11 cellular contexts compared by ENCODE assay signal in the genomic region with DNA sequence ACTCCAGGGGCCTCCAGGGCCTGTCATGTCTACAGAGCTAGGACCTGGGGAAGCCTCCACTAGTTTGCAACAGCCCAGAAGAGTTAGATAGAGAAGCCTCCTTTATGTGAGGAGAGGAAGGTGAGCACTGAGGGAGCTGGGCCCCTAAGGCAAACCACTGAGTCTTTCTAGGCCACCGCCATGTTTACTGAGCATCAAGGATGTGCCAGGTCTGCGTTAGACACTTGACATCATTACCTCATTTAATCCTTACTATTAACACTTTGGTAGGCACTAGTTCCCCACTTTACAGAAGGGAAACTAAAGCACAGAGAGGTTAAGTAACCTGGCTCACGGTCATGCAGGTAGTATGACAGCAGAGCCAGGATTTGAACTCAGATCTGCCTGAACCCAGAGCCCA. TPM values are rescaled to one million over a fixed set of nuclear protein-coding genes. Genes with fewer than 3 reads are reported as not detected.
DNase-seq lines count a peak whose midpoint lies in the region; ATAC-seq and TF ChIP-seq lines count a peak whose summit lies in the region.
"Had no signal": no experiment of that assay in that cellular context is flagged by ENCODE, and none has a peak within 500 bp of the region (broad histone marks: within the 10 kb centered on the region; RNA-seq: fewer than 3 reads in every experiment).

No MANE protein-coding gene starts in this region.

- peaks cover 33% of the 10 kb centered on the region for H3K79me1 ChIP-seq in mesendoderm (ENCODE audit: low read length)

- H3K4me1 Mint-ChIP-seq in activated T-cell treated with anti-CD3 and anti-CD28 coated beads, Interleukin-2, amount 50 U/mL, for 72 hours (ENCODE audit: low read depth), result peaks cover 89% of the 10 kb centered on the region
- H3K4me1 Mint-ChIP-seq in activated T-helper 17 cell treated with anti-CD3 and anti-CD28 coated beads, Interleukin-2, amount 50 U/mL, for 72 hours, result peaks cover 39% of the 10 kb centered on the region

- H3K36me3 ChIP-seq in mesendoderm (ENCODE audit: control insufficient read depth, insufficient read depth, low read length), result no peaks in the 10 kb centered on the region
- H3K36me3 ChIP-seq in thoracic aorta, result peaks cover 8% of the 10 kb centered on the region

- no peak overlapping the region for H2AK5ac ChIP-seq in mesendoderm (ENCODE audit: low read length)

- H3K9me3 ChIP-seq in thoracic aorta, result no peaks in the 10 kb centered on the region

- peak overlapping the region; percentile 8 to 49 for H3K4me3 Mint-ChIP-seq in activated T-cell treated with anti-CD3 and anti-CD28 coated beads, Interleukin-2, amount 50 U/mL, for 72 hours
- H3K4me3 Mint-ChIP-seq in activated T-helper 17 cell treated with anti-CD3 and anti-CD28 coated beads, Interleukin-2, amount 50 U/mL, for 72 hours, result peak overlapping the region; percentile 25

- H3K4me2 ChIP-seq in mesendoderm (ENCODE audit: low read length), result no peak overlapping the region

- no peak overlapping the region for H3K4ac ChIP-seq in mesendoderm (ENCODE audit: low read depth, low read length)

- H3K27me3 ChIP-seq in mesendoderm (ENCODE audit: insufficient read depth, low read length, poor library complexity), result no peaks in the 10 kb centered on the region
- H3K27me3 ChIP-seq in thoracic aorta (replicated peaks; ENCODE audit: insufficient read depth), result no peaks in the 10 kb centered on the region

- H3K4me3 ChIP-seq in mesendoderm (ENCODE audit: low read length) (no peak overlapping the region), thoracic aorta (peak overlapping the region; percentile 38)

- H3K27ac Mint-ChIP-seq in activated T-cell treated with anti-CD3 and anti-CD28 coated beads, Interleukin-2, amount 50 U/mL, for 72 hours, result no peak overlapping the region
- peak overlapping the region; percentile 71 for H3K27ac Mint-ChIP-seq in activated T-helper 17 cell treated with anti-CD3 and anti-CD28 coated beads, Interleukin-2, amount 50 U/mL, for 72 hours

- no peak overlapping the region for H4K8ac ChIP-seq in mesendoderm (ENCODE audit: low read depth, low read length)

- no peak overlapping the region for H3K56ac ChIP-seq in mesendoderm (ENCODE audit: low read length)

- peak overlapping the region; percentile 69 for H3K23ac ChIP-seq in mesendoderm (ENCODE audit: low read length)

- H3K9me3 Mint-ChIP-seq in activated T-cell treated with anti-CD3 and anti-CD28 coated beads, Interleukin-2, amount 50 U/mL, for 72 hours, result no peaks in the 10 kb centered on the region
- H3K9me3 Mint-ChIP-seq in activated T-helper 17 cell treated with anti-CD3 and anti-CD28 coated beads, Interleukin-2, amount 50 U/mL, for 72 hours, result no peaks in the 10 kb centered on the region
- H3K9me3 Mint-ChIP-seq: activated naive CD4-positive, alpha-beta T cell treated with anti-CD3 and anti-CD28 coated beads, Interleukin-2, amount 50 U/mL, for 72 hours had no signal

- peaks cover 22% of the 10 kb centered on the region for H3K4me1 ChIP-seq in mesendoderm (ENCODE audit: control insufficient read depth, low read depth, low read length)
- H3K4me1 ChIP-seq in thoracic aorta (ENCODE audit: control insufficient read depth in 1 of 2, low read depth in 2 of 2), result peaks cover 92 to 100% of the 10 kb centered on the region in 2 donors

- H3K27ac ChIP-seq in mesendoderm (ENCODE audit: low read depth, low read length), result no peak overlapping the region
- peak overlapping the region; percentile 39 to 51 for H3K27ac ChIP-seq in thoracic aorta

- H3K27me3 Mint-ChIP-seq in activated T-cell treated with anti-CD3 and anti-CD28 coated beads, Interleukin-2, amount 50 U/mL, for 72 hours (ENCODE audit: low read depth), result no peaks in the 10 kb centered on the region
- H3K27me3 Mint-ChIP-seq in activated T-helper 17 cell treated with anti-CD3 and anti-CD28 coated beads, Interleukin-2, amount 50 U/mL, for 72 hours, result no peaks in the 10 kb centered on the region

- H4K5ac ChIP-seq in mesendoderm (ENCODE audit: low read length), result no peak overlapping the region

- H2BK5ac ChIP-seq in mesendoderm (ENCODE audit: low read length), result no peak overlapping the region

- H2BK15ac ChIP-seq in mesendoderm (replicated peaks; ENCODE audit: low read depth), result no peak overlapping the region

- peaks cover 62% of the 10 kb centered on the region for H3K79me2 ChIP-seq in mesendoderm (ENCODE audit: control insufficient read depth, insufficient read depth, low read length)

- H3K36me3 Mint-ChIP-seq in activated T-cell treated with anti-CD3 and anti-CD28 coated beads, Interleukin-2, amount 50 U/mL, for 72 hours (ENCODE audit: insufficient read depth in 2 of 2), result no peaks in the 10 kb centered on the region
- H3K36me3 Mint-ChIP-seq in activated T-helper 17 cell treated with anti-CD3 and anti-CD28 coated beads, Interleukin-2, amount 50 U/mL, for 72 hours (ENCODE audit: low read depth), result peaks cover 20% of the 10 kb centered on the region
- H3K36me3 Mint-ChIP-seq: activated naive CD4-positive, alpha-beta T cell treated with anti-CD3 and anti-CD28 coated beads, Interleukin-2, amount 50 U/mL, for 72 hours had no signal

- H3K9ac ChIP-seq in mesendoderm (ENCODE audit: low read length), result no peak overlapping the region

- H2BK120ac ChIP-seq in mesendoderm (ENCODE audit: low read depth, low read length), result no peak overlapping the region

- no peak for DNase-seq in activated T-cell treated with anti-CD3 and anti-CD28 coated beads, Interleukin-2, amount 50 U/mL, for 72 hours
- DNase-seq in activated T-cell treated with anti-CD3 and anti-CD28 coated beads, Interleukin-2, amount 50 U/mL, for 1 hour, result no peak
- no peak for DNase-seq in mesendoderm
- no peak for DNase-seq in thoracic aorta (ENCODE audit: low spot score)
- no peak for DNase-seq in NCI-H524 treated with DMSO at 0.1 percent for 48 hours (lab: John Stamatoyannopoulos, UW)
- DNase-seq in stimulated activated CD4-positive, alpha-beta T cell treated with anti-CD3 and anti-CD28 coated beads, Interleukin-2, amount 100 ng/mL, for 48 hours, result no peak
- DNase-seq: KG1, nucleus accumbens had no signal

- no peak overlapping the region for H3K18ac ChIP-seq in mesendoderm (ENCODE audit: low read length)

- no peak for ATAC-seq in activated T-cell treated with anti-CD3 and anti-CD28 coated beads, Interleukin-2, amount 50 U/mL, for 72 hours (replicated peaks in 1 of 2)
- peak; percentile 11 for ATAC-seq in activated T-helper 17 cell treated with anti-CD3 and anti-CD28 coated beads, Interleukin-2, amount 50 U/mL, for 72 hours (replicated peaks)
- ATAC-seq in thoracic aorta (ENCODE audit: insufficient number of reproducible peaks, low FRiP score, low read depth) (no peak), HG03342 (IDR thresholded peaks at IDR 0.05; ENCODE audit: unreplicated experiment) (no peak)

- no peak for TF ChIP-seq CTCF in thoracic aorta (IDR thresholded peaks at IDR 0.05)

- WGBS in mesendoderm (ENCODE audit: extremely low coverage, insufficient coverage, low lambda C conversion rate), result no CpG with 5 or more reads among the region's 3 CpGs

RNA-seq across cellular contexts. Expression of gene CTDSP2, which starts 12.9 kb away (rescaled TPM):
- 100 to 1,000 TPM; 108 to 109 TPM for total RNA-seq in activated T-cell treated with anti-CD3 and anti-CD28 coated beads, Interleukin-2, amount 50 U/mL, for 72 hours
- total RNA-seq in activated T-helper 17 cell treated with anti-CD3 and anti-CD28 coated beads, Interleukin-2, amount 50 U/mL, for 72 hours, result 100 to 1,000 TPM in 1 of 2 donors, 10 to 100 TPM in 1; 68.5 to 113 TPM
- polyA plus RNA-seq in mesendoderm (2013, experiment 1 of 2), result 49.3 TPM
- polyA plus RNA-seq in mesendoderm (2013, experiment 2 of 2), result 49.4 TPM
- total RNA-seq in thoracic aorta, result 100 to 1,000 TPM; 170 to 222 TPM

RNA-seq across cellular contexts. Expression of gene AVIL, which starts 15.1 kb away (rescaled TPM):
- total RNA-seq in activated T-cell treated with anti-CD3 and anti-CD28 coated beads, Interleukin-2, amount 50 U/mL, for 72 hours, result 1 to 10 TPM; 4.8 to 5.5 TPM
- 1 to 10 TPM; 1.9 to 2.7 TPM for total RNA-seq in activated T-helper 17 cell treated with anti-CD3 and anti-CD28 coated beads, Interleukin-2, amount 50 U/mL, for 72 hours
- 0.29 TPM for polyA plus RNA-seq in mesendoderm (2013, experiment 1 of 2)
- polyA plus RNA-seq in mesendoderm (2013, experiment 2 of 2), result 0.24 TPM
- 10 to 100 TPM in 1 of 2 donors, 1 to 10 TPM in 1; 2.2 to 15.3 TPM for total RNA-seq in thoracic aorta

RNA-seq across cellular contexts. Expression of gene TSFM, which starts 51.1 kb away (rescaled TPM):
- total RNA-seq in activated T-cell treated with anti-CD3 and anti-CD28 coated beads, Interleukin-2, amount 50 U/mL, for 72 hours, result 10 to 100 TPM; 30.4 to 30.9 TPM
- total RNA-seq in activated T-helper 17 cell treated with anti-CD3 and anti-CD28 coated beads, Interleukin-2, amount 50 U/mL, for 72 hours, result 10 to 100 TPM; 30.7 to 63.8 TPM
- polyA plus RNA-seq in mesendoderm (2013, experiment 1 of 2), result 38.6 TPM
- polyA plus RNA-seq in mesendoderm (2013, experiment 2 of 2), result 38.8 TPM
- total RNA-seq in thoracic aorta, result 10 to 100 TPM; 15.4 to 19.3 TPM
